In genomic region chr5:159825551-159826051, GRCh38 we compare ENCODE assay signal across 15 cellular contexts.
A peak's percentile ranks its signal among the peaks of the same experiment; 100 is the strongest.
DNase-seq lines count a peak whose midpoint lies in the region; ATAC-seq and TF ChIP-seq lines count a peak whose summit lies in the region.
"Had no signal": no experiment of that assay in that cellular context is flagged by ENCODE, and none has a peak within 500 bp of the region (broad histone marks: within the 10 kb centered on the region; RNA-seq: fewer than 3 reads in every experiment).

No MANE protein-coding gene starts in this region.

- H3K4me1 ChIP-seq in thyroid gland (peaks cover 22 to 27% of the 10 kb centered on the region in 2 donors), neuronal stem cell (ENCODE audit: control insufficient read depth in 2 of 2, insufficient read depth in 1 of 2, low read depth in 1 of 2, low read length in 2 of 2) (peaks cover 0 to 4% of the 10 kb centered on the region in 2 donors)
- H3K4me1 ChIP-seq: colonic mucosa had no signal

- no peak overlapping the region for H2BK5ac ChIP-seq in neuronal stem cell (ENCODE audit: low read length)

- H3K23ac ChIP-seq in neuronal stem cell (ENCODE audit: low read depth, low read length, poor library complexity), result no peak overlapping the region

- H4K8ac ChIP-seq in neuronal stem cell (ENCODE audit: low read depth, low read length), result no peak overlapping the region

- ATAC-seq in GM21423 (IDR thresholded peaks at IDR 0.05; ENCODE audit: unreplicated experiment), result no peak
- no peak for ATAC-seq in GM18909 (IDR thresholded peaks at IDR 0.05; ENCODE audit: poor library complexity, unreplicated experiment)

- H3K14ac ChIP-seq in neuronal stem cell (ENCODE audit: low read length), result no peak overlapping the region

- H3K36me3 ChIP-seq in thyroid gland (no peaks in the 10 kb centered on the region), neuronal stem cell (replicated peaks in 1 of 2; ENCODE audit: control insufficient read depth in 2 of 2, insufficient read depth in 2 of 2, low read length in 2 of 2) (no peaks in the 10 kb centered on the region)
- H3K36me3 ChIP-seq: colonic mucosa, neutrophil had no signal

- H2BK15ac ChIP-seq in neuronal stem cell (ENCODE audit: low read length), result no peak overlapping the region

- no peak overlapping the region for H3K4ac ChIP-seq in neuronal stem cell (ENCODE audit: low read length)

- no peaks in the 10 kb centered on the region for H3K27me3 ChIP-seq in thyroid gland
- no peaks in the 10 kb centered on the region for H3K27me3 ChIP-seq in neuronal stem cell (ENCODE audit: control insufficient read depth in 3 of 3, insufficient read depth in 3 of 3, low read depth in 1 of 3, low read length in 3 of 3)
- H3K27me3 ChIP-seq: colonic mucosa had no signal

- H2BK12ac ChIP-seq in neuronal stem cell (ENCODE audit: low read length), result no peak overlapping the region

- H2BK120ac ChIP-seq in neuronal stem cell (ENCODE audit: low read depth, low read length), result no peak overlapping the region

- no peak overlapping the region for H3K9ac ChIP-seq in neuronal stem cell (ENCODE audit: low read depth, low read length, poor library complexity)

- H3K27ac ChIP-seq in thyroid gland (peak overlapping the region in 2 of 3 donors; percentile 74 to 75), neuronal stem cell (replicated peaks; ENCODE audit: low read length) (no peak overlapping the region)
- H3K27ac ChIP-seq: 22Rv1, colonic mucosa, neutrophil had no signal

- DNase-seq in DMS 273 (lab: John Stamatoyannopoulos, UW; ENCODE audit: unreplicated experiment) (peak; percentile 29), DMS 273 treated with DMSO at 0.1 percent for 48 hours (lab: John Stamatoyannopoulos, UW) (no peak), NCI-H2029 treated with DMSO at 0.1 percent for 48 hours (lab: John Stamatoyannopoulos, UW) (peak; percentile 63), fibroblast of peridontal ligament (ENCODE audit: extremely low read depth) (peak; percentile 12), thyroid gland (peak; percentile 92), neuronal stem cell (ENCODE audit: low spot score) (no peak)
- DNase-seq: activated naive CD4-positive, alpha-beta T cell; colonic mucosa; left cardiac atrium; NCI-H146; stimulated activated CD4-positive, alpha-beta T cell treated with anti-CD3 and anti-CD28 coated beads, Interleukin-4, amount 100 ng/mL, for 1 hour had no signal

- no peak for TF ChIP-seq POLR2A in thyroid gland (IDR thresholded peaks at IDR 0.05)

- no peak overlapping the region for H2AK5ac ChIP-seq in neuronal stem cell (ENCODE audit: low read depth, low read length)

- intact Hi-C loops in thyroid gland (cut with DNase I), result no loop called here

- no peak overlapping the region for H3K4me3 ChIP-seq in thyroid gland (replicated peaks in 1 of 3)
- no peak overlapping the region for H3K4me3 ChIP-seq in neuronal stem cell (ENCODE audit: low read length in 2 of 2)
- H3K4me3 ChIP-seq: colonic mucosa had no signal

- H3K18ac ChIP-seq in neuronal stem cell (ENCODE audit: low read length), result no peak overlapping the region

- no peak overlapping the region for H3K4me2 ChIP-seq in neuronal stem cell (ENCODE audit: insufficient read depth, low read length, poor library complexity, severe bottlenecking)

- no peak overlapping the region for H4K91ac ChIP-seq in neuronal stem cell (ENCODE audit: low read depth, low read length, poor library complexity)

- H2AFZ ChIP-seq in neuronal stem cell (ENCODE audit: low read length), result no peak overlapping the region

- no peak for TF ChIP-seq CTCF in thyroid gland (IDR thresholded peaks at IDR 0.05)

- no peaks in the 10 kb centered on the region for H3K79me1 ChIP-seq in neuronal stem cell (ENCODE audit: low read depth, low read length)

- 9 to 12% methylated on average over 3 of the region's 3 CpGs for WGBS in thyroid gland, 2 donors
- no CpG with 5 or more reads among the region's 3 CpGs for WGBS in neuronal stem cell (ENCODE audit: extremely low coverage in 2 of 2, insufficient read length in 2 of 2, insufficient replicate concordance in 1 of 2), 2 donors

- no peaks in the 10 kb centered on the region for H3K9me3 ChIP-seq in thyroid gland
- no peaks in the 10 kb centered on the region for H3K9me3 ChIP-seq in neuronal stem cell (replicated peaks in 1 of 2; ENCODE audit: control insufficient read depth in 2 of 2, insufficient read depth in 1 of 2, low read depth in 1 of 2, low read length in 2 of 2)
- H3K9me3 ChIP-seq: colonic mucosa, neutrophil had no signal

Comparison
In these comparisons a context has a peak if more than half of its experiments do, and no peak if none do; other contexts are left out.
1. DNase-seq: peak in DMS 273 (single experiment), NCI-H2029 treated with DMSO at 0.1 percent for 48 hours (single experiment), fibroblast of peridontal ligament (single experiment) and thyroid gland (2 of 2); none in DMS 273 treated with DMSO at 0.1 percent for 48 hours (single experiment) and neuronal stem cell (single experiment).